ENCODE assay signal across 18 cellular contexts in the genomic region with DNA sequence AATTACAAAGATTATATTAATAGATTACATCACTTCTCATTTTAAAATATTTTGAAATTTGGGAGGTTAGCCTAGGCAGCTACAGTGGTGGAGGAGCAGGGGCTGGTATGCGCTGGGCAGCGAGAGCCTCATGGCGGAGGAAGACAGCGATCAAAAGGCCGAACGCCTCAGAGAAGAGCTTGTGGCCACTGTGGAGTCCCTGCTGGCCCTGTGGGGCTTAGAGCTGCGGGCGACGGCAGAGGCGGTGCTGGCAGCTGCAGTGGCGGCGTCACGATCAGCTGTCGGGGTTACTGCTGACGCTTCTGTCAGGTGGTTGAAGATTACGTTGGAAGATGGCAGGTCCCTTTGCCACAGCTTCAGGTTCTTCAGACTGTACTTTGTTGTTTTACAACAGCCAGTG.
A peak's percentile ranks its signal among the peaks of the same experiment; 100 is the strongest.
DNase-seq lines count a peak whose midpoint lies in the region; ATAC-seq, FAIRE-seq and TF ChIP-seq lines count a peak whose summit lies in the region.
"Had no signal": no experiment of that assay in that cellular context is flagged by ENCODE, and none has a peak within 500 bp of the region (broad histone marks: within the 10 kb centered on the region; RNA-seq: fewer than 3 reads in every experiment).

No MANE protein-coding gene starts in this region.

- H3K4me3 Mint-ChIP-seq in T-cell: no peak overlapping the region
- H3K4me3 Mint-ChIP-seq: CD8-positive, alpha-beta memory T cell had no signal

- peaks cover 54% of the 10 kb centered on the region for H4K20me1 ChIP-seq in HepG2 (ENCODE audit: insufficient read depth, low read length)

- WGBS in HepG2 (ENCODE audit: low lambda C conversion rate): 97% methylated on average over 16 of the region's 16 CpGs
- 90% methylated on average over 7 of the region's 16 CpGs for WGBS in right lobe of liver (ENCODE audit: insufficient coverage, low coverage, low lambda C conversion rate, missing lambda C conversion rate)
- WGBS in tibial nerve, 2 donors: 93 to 94% methylated on average over 16 of the region's 16 CpGs

- in situ Hi-C loops in HepG2 (cut with HindIII; ENCODE audit: extremely low pct_ligation_motif_present, low pct_unique_long_range_greater_than_20kb): no loop called here

- peaks cover 84% of the 10 kb centered on the region for H3K79me2 ChIP-seq in HepG2 (ENCODE audit: insufficient read depth, low read length)

- DNase-seq in HepG2 (ENCODE audit: low spot score) (no peak), right lobe of liver (no peak), ecto neural progenitor cell (ENCODE audit: low spot score) (peak; percentile 54), iPS-NIHi7 (ENCODE audit: extremely low spot score) (peak; percentile 16), tibial nerve (ENCODE audit: low spot score in 2 of 2) (no peak), NCI-H345 treated with DMSO at 0.1 percent for 48 hours (lab: John Stamatoyannopoulos, UW; ENCODE audit: unreplicated experiment) (no peak), T-cell (no peak)
- DNase-seq: 8988T; AML-193; Caco-2; CD8-positive, alpha-beta memory T cell; DND-41; GF-D8; IMR-90 had no signal

- intact Hi-C loops in HepG2 (cut with micrococcal nuclease; ENCODE audit: unreplicated experiment) (no loop called here), right lobe of liver (cut with DNase I) (no loop called here)

- no peak for TF ChIP-seq POLR2A in HepG2 (IDR thresholded peaks at IDR 0.05; ENCODE audit: insufficient read depth in 1 of 2, low read depth in 2 of 2, low read length in 2 of 2)
- TF ChIP-seq POLR2A in right lobe of liver (IDR thresholded peaks at IDR 0.05): no peak
- no peak for TF ChIP-seq POLR2A in tibial nerve (IDR thresholded peaks at IDR 0.05)

- peaks cover 0 to 1% (median 0%) of the 10 kb centered on the region in 3 donors for H3K4me1 Mint-ChIP-seq in T-cell

- ATAC-seq in HepG2 (peak; percentile 47), right lobe of liver (no peak), T-cell (replicated peaks in 1 of 4) (no peak)
- ATAC-seq: HCT116 had no signal

- no peak for FAIRE-seq in HepG2 (lab: Jason Lieb, UNC)
- FAIRE-seq: GM19239, H1 had no signal

- TF ChIP-seq RAD21 in HepG2 (CRISPR knock-in tag; IDR thresholded peaks at IDR 0.05): no peak

- H3K4me3 ChIP-seq in HepG2 (replicated peaks in 1 of 3; ENCODE audit: insufficient read depth in 1 of 3, low read depth in 2 of 3, low read length in 3 of 3): no peak overlapping the region
- no peak overlapping the region for H3K4me3 ChIP-seq in right lobe of liver
- H3K4me3 ChIP-seq in tibial nerve: no peak overlapping the region
- H3K4me3 ChIP-seq: BLaER1 had no signal

- H3K36me3 ChIP-seq in HepG2 (replicated peaks in 1 of 2; ENCODE audit: control insufficient read depth in 1 of 2, insufficient read depth in 2 of 2, low read length in 2 of 2) (peaks cover 7 to 44% of the 10 kb centered on the region in 2 experiments), right lobe of liver (no peaks in the 10 kb centered on the region), tibial nerve (peaks cover 0 to 10% (median 0%) of the 10 kb centered on the region in 3 donors)

- H3K27ac ChIP-seq in HepG2 (ENCODE audit: extremely low read length, insufficient read depth, low read length) (no peak overlapping the region), right lobe of liver (no peak overlapping the region), tibial nerve (no peak overlapping the region)
- H3K27ac ChIP-seq: BLaER1 had no signal

- no TSS peak for BruUV-seq in HepG2 (replicated peaks; lab: Mats Ljungman, UMichigan)

- no peaks in the 10 kb centered on the region for H3K27me3 ChIP-seq in HepG2 (ENCODE audit: control insufficient read depth in 1 of 2, insufficient read depth in 2 of 2, low read length in 2 of 2)
- no peaks in the 10 kb centered on the region for H3K27me3 ChIP-seq in right lobe of liver
- no peaks in the 10 kb centered on the region for H3K27me3 ChIP-seq in tibial nerve
- H3K27me3 ChIP-seq: BLaER1 had no signal

- H3K36me3 Mint-ChIP-seq in T-cell: peaks cover 25% of the 10 kb centered on the region

- no peaks in the 10 kb centered on the region for H3K27me3 Mint-ChIP-seq in T-cell
- H3K27me3 Mint-ChIP-seq: CD8-positive, alpha-beta memory T cell had no signal

- no peak overlapping the region for H3K4me2 ChIP-seq in HepG2 (ENCODE audit: low read depth, low read length)
- H3K4me2 ChIP-seq: BLaER1 had no signal

- no peak overlapping the region for H3K9ac ChIP-seq in HepG2 (ENCODE audit: insufficient read depth, low read depth, low read length)
- H3K9ac ChIP-seq: BLaER1 had no signal

- H3K9me3 Mint-ChIP-seq in T-cell: peaks cover 0 to 1% (median 0%) of the 10 kb centered on the region in 3 donors
- H3K9me3 Mint-ChIP-seq: CD8-positive, alpha-beta memory T cell had no signal

- no peaks in the 10 kb centered on the region for H3K9me3 ChIP-seq in HepG2 (ENCODE audit: low read length)
- H3K9me3 ChIP-seq in right lobe of liver: no peaks in the 10 kb centered on the region
- no peaks in the 10 kb centered on the region for H3K9me3 ChIP-seq in tibial nerve
- H3K9me3 ChIP-seq: Caco-2 had no signal

- POLR2A ChIA-PET in HepG2 (lab: Yijun Ruan, JAX): no interaction called here
- POLR2A ChIA-PET in T-cell (lab: Charles Lee): no interaction called here

- H3K27ac Mint-ChIP-seq in T-cell: no peak overlapping the region

- TF ChIP-seq EP300 in HepG2 (IDR thresholded peaks at IDR 0.05; ENCODE audit: low read depth in 2 of 2, low read length in 2 of 2) (no peak), HepG2 (CRISPR knock-in tag; IDR thresholded peaks at IDR 0.05; ENCODE audit: borderline replicate concordance) (no peak), tibial nerve (IDR thresholded peaks at IDR 0.05) (no peak)

- TF ChIP-seq CTCF in HepG2 (CRISPR knock-in tag; IDR thresholded peaks at IDR 0.05): no peak
- no peak for TF ChIP-seq CTCF in right lobe of liver (IDR thresholded peaks at IDR 0.05)
- no peak for TF ChIP-seq CTCF in tibial nerve (IDR thresholded peaks at IDR 0.05)

- H2AFZ ChIP-seq in HepG2 (ENCODE audit: low read length): no peak overlapping the region

- CTCF ChIA-PET in HepG2 (lab: Yijun Ruan, JAX; ENCODE audit: low intra/inter-chr PET ratio, low total read pairs): no interaction called here
- CTCF ChIA-PET in T-cell (lab: Charles Lee): no interaction called here

- H3K4me1 ChIP-seq in HepG2 (ENCODE audit: insufficient read depth, low read length) (peaks cover 14% of the 10 kb centered on the region), right lobe of liver (peaks cover 0 to 11% (median 0%) of the 10 kb centered on the region in 4 donors), tibial nerve (peaks cover 0 to 3% (median 0%) of the 10 kb centered on the region in 4 donors)
- H3K4me1 ChIP-seq: BLaER1 had no signal

TF ChIP-seq in HepG2, 621 proteins besides CTCF, POLR2A, EP300 and RAD21 (continues in another document):
- TF ChIP-seq HDAC6 (IDR thresholded peaks at IDR 0.05; ENCODE audit: low read depth, low read length): no peak
- 0 out of 2 replicates have a peak, but pooled peaks have one; percentile 22 for TF ChIP-seq ZBTB38 (CRISPR knock-in tag; IDR thresholded peaks at IDR 0.05)
- no peak for TF ChIP-seq FOXP1 (IDR thresholded peaks at IDR 0.05)
- no peak for TF ChIP-seq FOXP1 (CRISPR knock-in tag; IDR thresholded peaks at IDR 0.05)
- TF ChIP-seq ISL2 (CRISPR knock-in tag; IDR thresholded peaks at IDR 0.05): no peak
- peak; percentile 98 for TF ChIP-seq RBM22 (optimal IDR thresholded peaks at IDR 0.05; ENCODE audit: low read length)
- TF ChIP-seq ATF7 (IDR thresholded peaks at IDR 0.05): 0 out of 2 replicates have a peak, but pooled peaks have one; percentile 39
- TF ChIP-seq ATF7 (CRISPR knock-in tag; IDR thresholded peaks at IDR 0.05): no peak
- TF ChIP-seq GMEB2 (CRISPR knock-in tag; IDR thresholded peaks at IDR 0.05; ENCODE audit: low read depth): no peak
- TF ChIP-seq ZNF670 (CRISPR knock-in tag; IDR thresholded peaks at IDR 0.05; ENCODE audit: borderline replicate concordance): no peak
- TF ChIP-seq ZNF687 (CRISPR knock-in tag; IDR thresholded peaks at IDR 0.05): 0 out of 2 replicates have a peak, but pooled peaks have one; percentile 9
- TF ChIP-seq ZBTB7A (CRISPR knock-in tag; IDR thresholded peaks at IDR 0.05): no peak

Comparison
In these comparisons a context has a peak if more than half of its experiments do, and no peak if none do; other contexts are left out.
1. DNase-seq: peak in ecto neural progenitor cell (single experiment) and iPS-NIHi7 (single experiment); none in HepG2 (single experiment), right lobe of liver (0 of 3), tibial nerve (0 of 2), NCI-H345 treated with DMSO at 0.1 percent for 48 hours (single experiment) and T-cell (0 of 34).